9 cellular contexts compared by ENCODE assay signal in genomic region chr2:136305517-136306192, GRCh38.
DNase-seq lines count a peak whose midpoint lies in the region; ATAC-seq and TF ChIP-seq lines count a peak whose summit lies in the region.
"Had no signal": no experiment of that assay in that cellular context is flagged by ENCODE, and none has a peak within 500 bp of the region (broad histone marks: within the 10 kb centered on the region; RNA-seq: fewer than 3 reads in every experiment).

No MANE protein-coding gene starts in this region.

- H3K4me3 Mint-ChIP-seq in memory B cell: no peak overlapping the region

- H3K4me3 ChIP-seq in testis: no peak overlapping the region
- H3K4me3 ChIP-seq: upper lobe of left lung had no signal

- peaks cover 1% of the 10 kb centered on the region for H3K27me3 Mint-ChIP-seq in memory B cell

- peak; percentile 87 for ATAC-seq in HG03378 (IDR thresholded peaks at IDR 0.05; ENCODE audit: unreplicated experiment)
- ATAC-seq in memory B cell (ENCODE audit: low read depth): peak; percentile 66

- DNase-seq in NCI-H146 (lab: John Stamatoyannopoulos, UW) (peak; percentile 50), NCI-H146 treated with DMSO at 0.1 percent for 48 hours (lab: John Stamatoyannopoulos, UW; ENCODE audit: unreplicated experiment) (no peak), memory B cell (ENCODE audit: low spot score in 2 of 2) (no peak), testis (no peak), SK-N-DZ (ENCODE audit: low spot score) (no peak), GM19238 (ENCODE audit: insufficient read length, low spot score) (no peak)
- DNase-seq in activated CD4-positive, alpha-beta T cell treated with anti-CD3 and anti-CD28 coated beads for 48 hours: peak; percentile 82

- H3K36me3 ChIP-seq in testis (ENCODE audit: low read depth, missing control alignments): no peaks in the 10 kb centered on the region
- H3K36me3 ChIP-seq: upper lobe of left lung had no signal

- no peak for TF ChIP-seq CTCF in testis (IDR thresholded peaks at IDR 0.05)

- no peaks in the 10 kb centered on the region for H3K9me3 Mint-ChIP-seq in memory B cell

- no peaks in the 10 kb centered on the region for H3K27me3 ChIP-seq in testis
- H3K27me3 ChIP-seq: upper lobe of left lung had no signal

- no peak for TF ChIP-seq POLR2A in testis (IDR thresholded peaks at IDR 0.05)

- peaks cover 2% of the 10 kb centered on the region for H3K36me3 Mint-ChIP-seq in memory B cell

- no peaks in the 10 kb centered on the region for H3K4me1 ChIP-seq in testis
- H3K4me1 ChIP-seq: upper lobe of left lung had no signal

- H3K27ac ChIP-seq in testis: no peak overlapping the region
- H3K27ac ChIP-seq: upper lobe of left lung had no signal

- intact Hi-C loops in testis (cut with DNase I; ENCODE audit: low total_unique reads): no loop called here

- H3K4me1 Mint-ChIP-seq in memory B cell: peaks cover 21% of the 10 kb centered on the region

- WGBS in testis, 2 donors: 86% methylated on average over 7 of the region's 7 CpGs

- H3K27ac Mint-ChIP-seq in memory B cell: peak overlapping the region; percentile 72

- H3K9me3 ChIP-seq in testis: no peaks in the 10 kb centered on the region
- H3K9me3 ChIP-seq: upper lobe of left lung had no signal

Comparison
In these comparisons a context has a peak if more than half of its experiments do, and no peak if none do; other contexts are left out.
1. DNase-seq: peak in NCI-H146 (single experiment) and activated CD4-positive, alpha-beta T cell treated with anti-CD3 and anti-CD28 coated beads for 48 hours (single experiment); none in NCI-H146 treated with DMSO at 0.1 percent for 48 hours (single experiment), memory B cell (0 of 2), testis (single experiment), SK-N-DZ (single experiment) and GM19238 (single experiment).